In genomic region chr21:34614443-34614692, GRCh38 we compare ENCODE assay signal across 8 cellular contexts. TPM values are rescaled to one million over a fixed set of nuclear protein-coding genes. Genes with fewer than 3 reads are reported as not detected.
DNase-seq lines count a peak whose midpoint lies in the region; ATAC-seq and TF ChIP-seq lines count a peak whose summit lies in the region.

No MANE protein-coding gene starts in this region.

- no peaks in the 10 kb centered on the region for H3K9me3 Mint-ChIP-seq in CD4-positive, alpha-beta T cell
- H3K9me3 Mint-ChIP-seq in natural killer cell treated with Interleukin-12 subunit alpha and Interleukin-12 subunit beta and Interleukin-15 and Interleukin-18, amount 100 ng/mL, for 72 hours, result no peaks in the 10 kb centered on the region

- peak in 2 of 10 experiments; percentile 2 to 3 for DNase-seq in CD4-positive, alpha-beta T cell
- DNase-seq in HuH-7 (ENCODE audit: low spot score) (peak; percentile 17), choroid plexus epithelial cell (ENCODE audit: low read depth) (no peak), NCI-H1694 (lab: John Stamatoyannopoulos, UW) (no peak), cerebellar nuclear complex (lab: John Stamatoyannopoulos, UW) (no peak), NCI-H526 (lab: John Stamatoyannopoulos, UW) (no peak)
- DNase-seq in natural killer cell treated with Interleukin-12 subunit alpha and Interleukin-12 subunit beta and Interleukin-15 and Interleukin-18, amount 100 ng/mL, for 72 hours (ENCODE audit: low spot score), result no peak

- CTCF ChIA-PET in CD4-positive, alpha-beta T cell (lab: Charles Lee), result interaction anchor here (2.1 kb wide), 1 partner anchor 11 kb away, joined by 9 read pairs; no protein-coding TSS in a partner anchor

- no peaks in the 10 kb centered on the region for H3K27me3 Mint-ChIP-seq in CD4-positive, alpha-beta T cell
- peaks cover 0 to 4% of the 10 kb centered on the region in 2 donors for H3K27me3 Mint-ChIP-seq in natural killer cell treated with Interleukin-12 subunit alpha and Interleukin-12 subunit beta and Interleukin-15 and Interleukin-18, amount 100 ng/mL, for 72 hours

- H3K9me3 ChIP-seq in CD4-positive, alpha-beta T cell (ENCODE audit: control insufficient read depth, low read length), result no peaks in the 10 kb centered on the region

- ATAC-seq in CD4-positive, alpha-beta T cell (ENCODE audit: poor library complexity), result no peak
- peak in 1 of 2 donors; percentile 45 for ATAC-seq in natural killer cell treated with Interleukin-12 subunit alpha and Interleukin-12 subunit beta and Interleukin-15 and Interleukin-18, amount 100 ng/mL, for 72 hours
- no peak for ATAC-seq in HG03571 (IDR thresholded peaks at IDR 0.05; ENCODE audit: unreplicated experiment)

- peak overlapping the region; percentile 95 for H3K4me3 Mint-ChIP-seq in CD4-positive, alpha-beta T cell
- peak overlapping the region; percentile 84 for H3K4me3 Mint-ChIP-seq in natural killer cell treated with Interleukin-12 subunit alpha and Interleukin-12 subunit beta and Interleukin-15 and Interleukin-18, amount 100 ng/mL, for 72 hours

- intact Hi-C loops in CD4-positive, alpha-beta T cell (cut with DNase I, micrococcal nuclease), result loop anchor here in 1 of 2 experiments (5.0 kb wide), 1 partner anchor 1458 kb away; the partner anchor contains the start of gene CBR1

- no peaks in the 10 kb centered on the region for H3K27me3 ChIP-seq in CD4-positive, alpha-beta T cell (ENCODE audit: control insufficient read depth, insufficient read depth, low read length)

- peaks cover 30% of the 10 kb centered on the region for H3K4me1 Mint-ChIP-seq in CD4-positive, alpha-beta T cell (ENCODE audit: low read depth)
- H3K4me1 Mint-ChIP-seq in natural killer cell treated with Interleukin-12 subunit alpha and Interleukin-12 subunit beta and Interleukin-15 and Interleukin-18, amount 100 ng/mL, for 72 hours (ENCODE audit: low read depth in 2 of 2), result peaks cover 26 to 32% of the 10 kb centered on the region in 2 donors

- POLR2A ChIA-PET in CD4-positive, alpha-beta T cell (lab: Charles Lee), result interaction anchor here (2.3 kb wide), 1 partner anchor 11 kb away, joined by 7 read pairs; no protein-coding TSS in a partner anchor

- H3K36me3 Mint-ChIP-seq in CD4-positive, alpha-beta T cell (ENCODE audit: low read depth), result peaks cover 4% of the 10 kb centered on the region
- H3K36me3 Mint-ChIP-seq in natural killer cell treated with Interleukin-12 subunit alpha and Interleukin-12 subunit beta and Interleukin-15 and Interleukin-18, amount 100 ng/mL, for 72 hours, result no peaks in the 10 kb centered on the region

- H3K27ac ChIP-seq in CD4-positive, alpha-beta T cell (ENCODE audit: low read depth, low read length), result no peak overlapping the region

- peak overlapping the region; percentile 79 for H3K4me3 ChIP-seq in choroid plexus epithelial cell (ENCODE audit: low read depth, low read length)

- peak overlapping the region; percentile 64 for H3K27ac Mint-ChIP-seq in CD4-positive, alpha-beta T cell
- H3K27ac Mint-ChIP-seq in natural killer cell treated with Interleukin-12 subunit alpha and Interleukin-12 subunit beta and Interleukin-15 and Interleukin-18, amount 100 ng/mL, for 72 hours, result no peak overlapping the region

- no peak for TF ChIP-seq CTCF in CD4-positive, alpha-beta T cell (IDR thresholded peaks at IDR 0.05)
- no peak for TF ChIP-seq CTCF in choroid plexus epithelial cell (conservative IDR thresholded peaks at IDR 0.05; ENCODE audit: low read depth, low read length)

RNA-seq across cellular contexts. Expression of gene RCAN1, which starts 0.5 kb away (rescaled TPM):
- total RNA-seq in CD4-positive, alpha-beta T cell, result 1 to 10 TPM; 1.1 to 1.5 TPM
- total RNA-seq in natural killer cell treated with Interleukin-12 subunit alpha and Interleukin-12 subunit beta and Interleukin-15 and Interleukin-18, amount 100 ng/mL, for 72 hours, result 10 to 100 TPM; 10.1 to 11.5 TPM

RNA-seq across cellular contexts. Expression of gene CLIC6, which starts 54.4 kb away (rescaled TPM):
- under 1 TPM in 1 of 2 experiments, not detected in 1; 0.14 TPM for total RNA-seq in CD4-positive, alpha-beta T cell
- under 1 TPM; 0.45 to 0.50 TPM for total RNA-seq in natural killer cell treated with Interleukin-12 subunit alpha and Interleukin-12 subunit beta and Interleukin-15 and Interleukin-18, amount 100 ng/mL, for 72 hours

Comparison
In these comparisons a context has a peak if more than half of its experiments do, and no peak if none do; other contexts are left out.
1. RNA of gene RCAN1, which starts 0.5 kb away (total RNA-seq): 10.1 to 11.5 TPM in natural killer cell treated with Interleukin-12 subunit alpha and Interleukin-12 subunit beta and Interleukin-15 and Interleukin-18, amount 100 ng/mL, for 72 hours; 1.1 to 1.5 TPM in CD4-positive, alpha-beta T cell; every median in the first group is over 4 times any median in the second.